ENCODE assay signal across 8 cellular contexts in the genomic region with DNA sequence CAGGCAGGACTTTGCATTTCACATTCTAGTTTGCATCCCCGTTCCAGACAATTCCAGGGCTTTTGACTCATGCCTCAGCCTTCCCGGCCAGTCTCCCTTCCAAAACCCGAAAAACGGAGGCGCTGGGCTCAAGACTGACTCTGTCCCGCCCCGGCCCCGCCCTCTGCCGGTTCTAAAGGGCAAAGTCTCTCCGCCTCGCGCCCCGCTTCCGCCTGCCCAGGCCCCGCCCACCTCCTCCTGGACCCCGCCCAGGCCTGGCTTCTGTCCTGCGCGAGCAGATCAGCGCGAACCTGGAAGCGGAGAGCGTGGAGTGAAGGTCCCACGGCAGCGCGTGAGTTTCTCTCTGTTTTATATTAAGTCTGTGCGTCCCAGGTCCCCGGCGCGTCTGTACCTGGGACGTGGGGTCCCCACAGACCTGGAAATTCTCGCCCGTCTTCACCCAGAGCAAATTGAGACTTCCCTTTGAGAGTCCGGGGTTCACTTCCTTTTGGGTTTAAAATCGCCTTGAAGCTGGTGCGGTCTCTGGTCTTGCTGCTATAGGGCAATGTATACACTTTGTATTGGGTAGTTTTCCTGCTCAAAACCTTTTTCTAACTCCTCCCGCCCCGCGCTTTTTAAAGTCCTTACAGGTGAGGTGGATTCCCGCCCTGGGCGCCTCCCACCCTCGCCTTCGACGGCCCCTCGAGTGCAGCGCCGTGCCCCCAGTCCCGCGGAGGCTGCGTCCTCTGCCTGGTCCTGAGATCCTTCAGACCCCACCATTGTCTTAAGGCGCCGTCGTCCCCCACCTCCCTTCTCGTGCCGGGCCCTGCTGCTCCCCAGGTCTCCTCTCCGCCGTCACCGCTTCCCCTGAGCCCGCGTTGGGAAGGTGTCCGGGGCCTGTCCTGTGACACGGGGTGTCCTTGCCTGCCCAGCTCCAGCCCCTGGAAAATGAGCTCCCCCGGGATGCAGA. TPM values are rescaled to one million over a fixed set of nuclear protein-coding genes. Genes with fewer than 3 reads are reported as not detected.
DNase-seq lines count a peak whose midpoint lies in the region; ATAC-seq and TF ChIP-seq lines count a peak whose summit lies in the region.

No MANE protein-coding gene starts in this region.

- TF ChIP-seq CTCF in Panc1 (IDR thresholded peaks at IDR 0.05), result peak; percentile 14; the same call in 1 of the 2 replicates
- TF ChIP-seq CTCF in fibroblast of the aortic adventitia (IDR thresholded peaks at IDR 0.05; ENCODE audit: insufficient read depth, low read length), result peak; percentile 32
- TF ChIP-seq CTCF in nephron (IDR thresholded peaks at IDR 0.05; ENCODE audit: unreplicated experiment in 3 of 3), result peak in 1 of 3 experiments; percentile 51

- TF ChIP-seq RAD21 in Ishikawa (IDR thresholded peaks at IDR 0.05; ENCODE audit: low read depth), result no peak

- H3K9me3 Mint-ChIP-seq in activated T-helper 17 cell treated with anti-CD3 and anti-CD28 coated beads, Interleukin-2, amount 50 U/mL, for 72 hours, result peaks cover 20% of the 10 kb centered on the region
- peaks cover 2% of the 10 kb centered on the region for H3K9me3 Mint-ChIP-seq in nephron

- in situ Hi-C loops in Panc1 (cut with HindIII; ENCODE audit: low pct_unique_long_range_greater_than_20kb, low sequenced_read_pairs), result no loop called here

- 0 out of 2 replicates have a peak, but pooled peaks have one; percentile 11 for TF ChIP-seq EP300 in Ishikawa (IDR thresholded peaks at IDR 0.05; ENCODE audit: borderline replicate concordance)

- H3K9me3 ChIP-seq in Panc1 (ENCODE audit: control insufficient read depth, insufficient read depth, low read depth, low read length), result no peaks in the 10 kb centered on the region; the same call in 1 of the 2 replicates

- H3K27ac ChIP-seq in Panc1 (ENCODE audit: low read length), result peak overlapping the region; percentile 76

- ATAC-seq in GM21576 (IDR thresholded peaks at IDR 0.05; ENCODE audit: unreplicated experiment) (peak; percentile 89), Panc1 (peak; percentile 99)
- peak; percentile 99 for ATAC-seq in activated T-helper 17 cell treated with anti-CD3 and anti-CD28 coated beads, Interleukin-2, amount 50 U/mL, for 72 hours (replicated peaks)

- no peaks in the 10 kb centered on the region for H3K27me3 ChIP-seq in Panc1 (ENCODE audit: control insufficient read depth, insufficient read depth, low read length)

- peak overlapping the region; percentile 83 for H3K4me3 Mint-ChIP-seq in activated T-helper 17 cell treated with anti-CD3 and anti-CD28 coated beads, Interleukin-2, amount 50 U/mL, for 72 hours
- H3K4me3 Mint-ChIP-seq in nephron, result peak overlapping the region; percentile 86 to 92 (median 87)

- H3K4me3 ChIP-seq in Panc1 (ENCODE audit: low read depth in 2 of 2, low read length in 2 of 2), result peak overlapping the region; percentile 74 to 79
- H3K4me3 ChIP-seq in fibroblast of the aortic adventitia (ENCODE audit: low read depth, low read length), result peak overlapping the region; percentile 72

- no peaks in the 10 kb centered on the region for H3K27me3 Mint-ChIP-seq in activated T-helper 17 cell treated with anti-CD3 and anti-CD28 coated beads, Interleukin-2, amount 50 U/mL, for 72 hours
- H3K27me3 Mint-ChIP-seq in nephron (ENCODE audit: low read depth), result no peaks in the 10 kb centered on the region

- no peaks in the 10 kb centered on the region for H3K4me1 ChIP-seq in Panc1 (ENCODE audit: control insufficient read depth, insufficient read depth, low read length)

- H3K36me3 Mint-ChIP-seq in activated T-helper 17 cell treated with anti-CD3 and anti-CD28 coated beads, Interleukin-2, amount 50 U/mL, for 72 hours (ENCODE audit: low read depth), result peaks cover 29% of the 10 kb centered on the region
- peaks cover 59% of the 10 kb centered on the region for H3K36me3 Mint-ChIP-seq in nephron (ENCODE audit: low read depth)

- H3K4me1 Mint-ChIP-seq in activated T-helper 17 cell treated with anti-CD3 and anti-CD28 coated beads, Interleukin-2, amount 50 U/mL, for 72 hours, result peaks cover 22% of the 10 kb centered on the region
- peaks cover 12% of the 10 kb centered on the region for H3K4me1 Mint-ChIP-seq in nephron

- DNase-seq in DMS53 treated with DMSO at 0.1 percent for 48 hours (lab: John Stamatoyannopoulos, UW; ENCODE audit: unreplicated experiment) (peak; percentile 71), Panc1 (ENCODE audit: low read depth, low spot score) (peak; percentile 30), fibroblast of the aortic adventitia (ENCODE audit: low read depth) (peak; percentile 90)
- DNase-seq in stimulated activated naive CD4-positive, alpha-beta T cell (lab: John Stamatoyannopoulos, UW), result peak; percentile 79 to 92 (median 88)

- H3K36me3 ChIP-seq in Panc1 (ENCODE audit: control insufficient read depth, insufficient read depth, low read length), result no peaks in the 10 kb centered on the region

- BruUV-seq in Panc1 (replicated peaks; lab: Mats Ljungman, UMichigan), result TSS peak; percentile 74

- CTCF ChIA-PET in Panc1 (lab: Charles Lee), result no interaction called here

- intact Hi-C loops in Panc1 (cut with micrococcal nuclease; ENCODE audit: unreplicated experiment), result no loop called here

- peak overlapping the region; percentile 29 for H3K27ac Mint-ChIP-seq in activated T-helper 17 cell treated with anti-CD3 and anti-CD28 coated beads, Interleukin-2, amount 50 U/mL, for 72 hours
- H3K27ac Mint-ChIP-seq in nephron, result peak overlapping the region; percentile 46 to 88 (median 50)

- POLR2A ChIA-PET in Panc1 (lab: Charles Lee), result no interaction called here

TF ChIP-seq in Ishikawa, 13 proteins besides CTCF, POLR2A, EP300 and RAD21:
- TF ChIP-seq TAF1 (IDR thresholded peaks at IDR 0.05; ENCODE audit: low read depth) (peak; percentile 41; the same call in 1 of the 2 replicates), ZBTB7A (IDR thresholded peaks at IDR 0.05; ENCODE audit: low read depth) (no peak), MAX (IDR thresholded peaks at IDR 0.05) (peak; percentile 80), TCF12 (IDR thresholded peaks at IDR 0.05; ENCODE audit: low read depth) (no peak), USF1 (IDR thresholded peaks at IDR 0.05) (no peak)
TF ChIP-seq in Ishikawa: peak in this region for 2.

RNA-seq across cellular contexts. Expression of gene ZNF701, which starts 31.2 kb away (rescaled TPM):
- total RNA-seq in Panc1 (2021; ENCODE audit: unreplicated experiment) (16.4 TPM), fibroblast of the aortic adventitia (ENCODE audit: low replicate concordance) (8.4 and 12.6 TPM in 2 replicates)
- 5.5 TPM for polyA plus RNA-seq in Panc1 (2012; ENCODE audit: insufficient read length)
- 10 to 100 TPM; 15.1 to 41.6 TPM for total RNA-seq in activated T-helper 17 cell treated with anti-CD3 and anti-CD28 coated beads, Interleukin-2, amount 50 U/mL, for 72 hours

RNA-seq across cellular contexts. Expression of gene ZNF83, which starts 36.9 kb away (rescaled TPM):
- total RNA-seq in Panc1 (2021; ENCODE audit: unreplicated experiment) (31.9 TPM), fibroblast of the aortic adventitia (ENCODE audit: low replicate concordance) (52.1 and 68.3 TPM in 2 replicates)
- polyA plus RNA-seq in Panc1 (2012; ENCODE audit: insufficient read length), result 11.7 TPM
- total RNA-seq in activated T-helper 17 cell treated with anti-CD3 and anti-CD28 coated beads, Interleukin-2, amount 50 U/mL, for 72 hours, result 10 to 100 TPM; 31.2 to 41.8 TPM

Comparison
In these comparisons a context has a peak if more than half of its experiments do, and no peak if none do; other contexts are left out.
1. Peak in every context shown above with its lines: DNase-seq, ATAC-seq, H3K4me3 ChIP-seq and H3K27ac ChIP-seq.
2. DNase-seq: peak in every context shown above with its lines; median percentile 90 in fibroblast of the aortic adventitia; 88 in stimulated activated naive CD4-positive, alpha-beta T cell; 71 in DMS53 treated with DMSO at 0.1 percent for 48 hours; 30 in Panc1.